29 cellular contexts compared by ENCODE assay signal in genomic region chr3:30989266-30989799, GRCh38.
DNase-seq lines count a peak whose midpoint lies in the region; ATAC-seq, FAIRE-seq and TF ChIP-seq lines count a peak whose summit lies in the region.
"Had no signal": no experiment of that assay in that cellular context is flagged by ENCODE, and none has a peak within 500 bp of the region (broad histone marks: within the 10 kb centered on the region; RNA-seq: fewer than 3 reads in every experiment).

No MANE protein-coding gene starts in this region.

- no peak overlapping the region for H2BK15ac ChIP-seq in H1 (ENCODE audit: low read length)

- peaks cover 22% of the 10 kb centered on the region for H3K4me1 Mint-ChIP-seq in type B pancreatic cell (ENCODE audit: unreplicated experiment)
- H3K4me1 Mint-ChIP-seq: CD4-positive, CD25-positive, alpha-beta regulatory T cell had no signal

- H2AFZ ChIP-seq in H1 (ENCODE audit: low read length) (peak overlapping the region; percentile 30; the same call in 1 of the 2 replicates), MM.1S (ENCODE audit: low read length) (no peak overlapping the region)

- H3K36me3 Mint-ChIP-seq in type B pancreatic cell = no peaks in the 10 kb centered on the region
- H3K36me3 Mint-ChIP-seq: CD4-positive, CD25-positive, alpha-beta regulatory T cell had no signal

- H3K23ac ChIP-seq in H1 (ENCODE audit: insufficient read length) = no peak overlapping the region

- no peaks in the 10 kb centered on the region for H3K9me2 ChIP-seq in MM.1S (replicated peaks; ENCODE audit: insufficient read depth, low read length)

- DNase-seq in NCI-H1092 treated with DMSO at 0.1 percent for 48 hours (lab: John Stamatoyannopoulos, UW) (peak; percentile 26), NCI-H1092 (lab: John Stamatoyannopoulos, UW) (no peak), NCI-H774 (lab: John Stamatoyannopoulos, UW) (peak; percentile 47), H1 (ENCODE audit: low read depth in 1 of 2, low spot score in 2 of 2) (no peak), type B pancreatic cell (ENCODE audit: extremely low spot score, unreplicated experiment) (no peak), MM.1S (no peak), aorta (no peak)
- DNase-seq: activated CD4-positive, alpha-beta T cell treated with anti-CD3 and anti-CD28 coated beads for 48 hours; activated gamma-delta T cell; activated T-cell treated with anti-CD3 and anti-CD28 coated beads, Interleukin-2, amount 50 U/mL, for 1 hour; CD4-positive, CD25-positive, alpha-beta regulatory T cell; glutamatergic neuron; KBM-7; left lung; mesenchymal stem cell; MG63; NCI-H1436 treated with DMSO at 0.1 percent for 48 hours; NCI-H526; nucleus accumbens; psoas muscle had no signal

- H3K79me2 ChIP-seq in H1 (ENCODE audit: control insufficient read depth in 1 of 2, insufficient read depth in 2 of 2, low read length in 2 of 2) = no peaks in the 10 kb centered on the region
- no peaks in the 10 kb centered on the region for H3K79me2 ChIP-seq in MM.1S (ENCODE audit: low read length)

- no peaks in the 10 kb centered on the region for H3K23me2 ChIP-seq in H1 (ENCODE audit: low read depth, low read length)

- H3K9ac ChIP-seq in H1 (replicated peaks in 1 of 4; ENCODE audit: extremely low read depth in 1 of 4, low read depth in 3 of 4, low read length in 3 of 4) = no peak overlapping the region
- no peak overlapping the region for H3K9ac ChIP-seq in MM.1S (ENCODE audit: low read length)

- H2BK120ac ChIP-seq in H1 (replicated peaks; ENCODE audit: low read depth, low read length) = no peak overlapping the region

- no peak overlapping the region for H3K18ac ChIP-seq in H1 (ENCODE audit: extremely low read depth, low read length)

- no peak overlapping the region for H2BK5ac ChIP-seq in H1 (ENCODE audit: low read depth, low read length)

- H3K56ac ChIP-seq in H1 (replicated peaks; ENCODE audit: insufficient read length, low read depth, low read length) = no peak overlapping the region

- H3K14ac ChIP-seq in H1 (ENCODE audit: insufficient read length) = no peak overlapping the region

- H3K27me3 ChIP-seq in H1 (replicated peaks in 1 of 4; ENCODE audit: control insufficient read depth in 3 of 4, extremely low read depth in 1 of 4, insufficient read depth in 3 of 4, low read length in 3 of 4) = no peaks in the 10 kb centered on the region
- no peaks in the 10 kb centered on the region for H3K27me3 ChIP-seq in MM.1S (replicated peaks; ENCODE audit: insufficient read depth, low read length)
- no peaks in the 10 kb centered on the region for H3K27me3 ChIP-seq in aorta (ENCODE audit: control insufficient read depth in 1 of 2, insufficient read depth in 2 of 2, low read length in 1 of 2)
- H3K27me3 ChIP-seq: left lung, MG63, vagina had no signal

- peak overlapping the region; percentile 0 for H3K27ac Mint-ChIP-seq in type B pancreatic cell
- H3K27ac Mint-ChIP-seq: CD4-positive, CD25-positive, alpha-beta regulatory T cell; stimulated activated naive CD8-positive, alpha-beta T cell treated with anti-CD3 and anti-CD28 coated beads, Interleukin-15, Interleukin-2, amounts not matched to agents 100 ng/mL and 50 ng/mL, for 24 hours had no signal

- H2BK20ac ChIP-seq in H1 (ENCODE audit: low read length) = no peak overlapping the region

- H3K9me3 ChIP-seq in H1 (ENCODE audit: insufficient read depth in 2 of 2, low read depth in 1 of 2, low read length in 1 of 2) = no peaks in the 10 kb centered on the region
- no peaks in the 10 kb centered on the region for H3K9me3 ChIP-seq in MM.1S (replicated peaks; ENCODE audit: insufficient read depth, low read length)
- no peaks in the 10 kb centered on the region for H3K9me3 ChIP-seq in aorta (ENCODE audit: control insufficient read depth, low read length)
- H3K9me3 ChIP-seq: left lung, MG63, thoracic aorta, vagina had no signal

- TF ChIP-seq EP300 in H1 (IDR thresholded peaks at IDR 0.05; ENCODE audit: borderline replicate concordance in 1 of 2, low read depth in 2 of 2, low read length in 2 of 2) = no peak

- intact Hi-C loops in aorta (cut with DNase I) = no loop called here

- no peak overlapping the region for H4K8ac ChIP-seq in H1 (ENCODE audit: extremely low read depth, insufficient read depth, low read length)

- no peaks in the 10 kb centered on the region for H3K79me1 ChIP-seq in H1 (ENCODE audit: low read depth, low read length)

- no peak overlapping the region for H3K27ac ChIP-seq in H1 (ENCODE audit: low read depth, low read length)
- no peak overlapping the region for H3K27ac ChIP-seq in MM.1S (ENCODE audit: low read length)
- H3K27ac ChIP-seq in aorta (ENCODE audit: low read depth in 1 of 2, low read length in 2 of 2) = no peak overlapping the region
- H3K27ac ChIP-seq: 22Rv1, left lung, psoas muscle, thoracic aorta, vagina, VCaP had no signal

- TF ChIP-seq POLR2A in H1 (IDR thresholded peaks at IDR 0.05; ENCODE audit: control extremely low read depth in 1 of 2, low read depth in 2 of 2, low read length in 2 of 2) = no peak

- no peak for ATAC-seq in HG03378 (IDR thresholded peaks at IDR 0.05; ENCODE audit: unreplicated experiment)
- no peak for ATAC-seq in aorta (ENCODE audit: low FRiP score)
- ATAC-seq: left lung, psoas muscle had no signal

- no peak for TF ChIP-seq RAD21 in H1 (IDR thresholded peaks at IDR 0.05 in 1 of 2, conservative IDR thresholded peaks at IDR 0.05 in 1 of 2; ENCODE audit: low read depth in 2 of 2, low read length in 2 of 2)

- FAIRE-seq in H1 (lab: Jason Lieb, UNC) = no peak
- FAIRE-seq: endothelial cell of umbilical vein, HTR-8/SVneo, islet of Langerhans had no signal

- H4K5ac ChIP-seq in H1 (ENCODE audit: insufficient read length, low read depth, low read length) = no peak overlapping the region

- no peak overlapping the region for H2BK12ac ChIP-seq in H1 (ENCODE audit: low read depth, low read length)

- H3K4ac ChIP-seq in H1 (replicated peaks; ENCODE audit: insufficient read length, low read depth, low read length) = no peak overlapping the region

- H3K4me2 ChIP-seq in H1 (ENCODE audit: insufficient read depth in 1 of 2, low read depth in 2 of 2, low read length in 2 of 2) (no peak overlapping the region), MM.1S (ENCODE audit: low read depth, low read length) (no peak overlapping the region)

- 88% methylated on average over 1 of the region's 1 CpG; no CpG with 5 or more reads in 1 of the 2 experiments for WGBS in H1 (ENCODE audit: extremely low coverage in 1 of 2, insufficient coverage in 1 of 2, insufficient read length in 1 of 2, insufficient replicate concordance in 2 of 2, low coverage in 1 of 2, low lambda C conversion rate in 2 of 2, missing lambda C conversion rate in 1 of 2), 2 experiments
- WGBS in aorta, 2 donors = 95 to 98% methylated on average over 1 of the region's 1 CpG

- H4K91ac ChIP-seq in H1 (replicated peaks; ENCODE audit: insufficient read length, low read length) = no peak overlapping the region

- H3K27me3 Mint-ChIP-seq in type B pancreatic cell = no peaks in the 10 kb centered on the region

- no peak for TF ChIP-seq CTCF in H1 (IDR thresholded peaks at IDR 0.05; ENCODE audit: control extremely low read depth in 1 of 3, insufficient read depth in 1 of 3, low read depth in 1 of 3, low read length in 3 of 3)
- no peak for TF ChIP-seq CTCF in type B pancreatic cell (conservative IDR thresholded peaks at IDR 0.05)
- TF ChIP-seq CTCF in MM.1S (IDR thresholded peaks at IDR 0.05; ENCODE audit: low read length) = no peak

- H3K36me3 ChIP-seq in H1 (ENCODE audit: control insufficient read depth in 2 of 4, insufficient read depth in 4 of 4, low read length in 3 of 4) = no peaks in the 10 kb centered on the region
- no peaks in the 10 kb centered on the region for H3K36me3 ChIP-seq in MM.1S (replicated peaks; ENCODE audit: insufficient read depth, low read length)
- no peaks in the 10 kb centered on the region for H3K36me3 ChIP-seq in aorta (ENCODE audit: control insufficient read depth in 1 of 2, insufficient read depth in 2 of 2, low read length in 1 of 2)
- H3K36me3 ChIP-seq: left lung, MG63, thoracic aorta, vagina had no signal

- H3K4me3 ChIP-seq in H1 (ENCODE audit: extremely low read depth in 1 of 4, insufficient read depth in 2 of 4, low read depth in 3 of 4, low read length in 4 of 4) (no peak overlapping the region), MM.1S (ENCODE audit: low read length) (no peak overlapping the region), aorta (ENCODE audit: low read length in 2 of 2) (no peak overlapping the region)
- H3K4me3 ChIP-seq: left lung, MG63, psoas muscle, thoracic aorta, vagina had no signal

- H3F3A ChIP-seq in MM.1S (ENCODE audit: insufficient read depth, low read length) = no peaks in the 10 kb centered on the region

- CTCF ChIA-PET in H1 (lab: Charles Lee; ENCODE audit: partially characterized antibody) = interaction anchor here (1.0 kb wide), 1 partner anchor 18 kb away, joined by 4 read pairs; no protein-coding TSS in a partner anchor

- POLR2A ChIA-PET in H1 (lab: Charles Lee; ENCODE audit: partially characterized antibody) = no interaction called here

- H2AK5ac ChIP-seq in H1 (ENCODE audit: low read depth, low read length) = no peak overlapping the region

- H4K20me1 ChIP-seq in H1 (replicated peaks in 1 of 2; ENCODE audit: control insufficient read depth in 1 of 2, insufficient read depth in 2 of 2, low read length in 2 of 2) (no peaks in the 10 kb centered on the region), MM.1S (ENCODE audit: insufficient read depth, low read length) (no peaks in the 10 kb centered on the region)

- H3K4me3 Mint-ChIP-seq in type B pancreatic cell = no peak overlapping the region
- H3K4me3 Mint-ChIP-seq: CD4-positive, CD25-positive, alpha-beta regulatory T cell; stimulated activated naive CD8-positive, alpha-beta T cell treated with anti-CD3 and anti-CD28 coated beads, Interleukin-15, Interleukin-2, amounts not matched to agents 100 ng/mL and 50 ng/mL, for 24 hours had no signal

- no peaks in the 10 kb centered on the region for H3K4me1 ChIP-seq in H1 (replicated peaks in 1 of 4; ENCODE audit: control insufficient read depth in 3 of 4, insufficient read depth in 4 of 4, low read length in 3 of 4)
- no peaks in the 10 kb centered on the region for H3K4me1 ChIP-seq in MM.1S (ENCODE audit: low read length)
- H3K4me1 ChIP-seq in aorta (ENCODE audit: control insufficient read depth in 1 of 2, insufficient read depth in 2 of 2, low read length in 2 of 2) = no peaks in the 10 kb centered on the region
- H3K4me1 ChIP-seq: left lung, psoas muscle had no signal

- H3K9me3 Mint-ChIP-seq in type B pancreatic cell = no peaks in the 10 kb centered on the region
- H3K9me3 Mint-ChIP-seq: stimulated activated naive CD8-positive, alpha-beta T cell treated with anti-CD3 and anti-CD28 coated beads, Interleukin-15, Interleukin-2, amounts not matched to agents 100 ng/mL and 50 ng/mL, for 24 hours had no signal

TF ChIP-seq in H1, 55 proteins besides CTCF, POLR2A, EP300 and RAD21 (continues in another document):
- no peak for TF ChIP-seq FOSL1 (IDR thresholded peaks at IDR 0.05; ENCODE audit: insufficient read depth, low read depth, low read length)
- TF ChIP-seq BRCA1 (IDR thresholded peaks at IDR 0.05; ENCODE audit: low read depth, low read length) = no peak
- TF ChIP-seq SAP30 (IDR thresholded peaks at IDR 0.05; ENCODE audit: insufficient read depth, insufficient replicate concordance, low read length) = no peak
- TF ChIP-seq HDAC2 (IDR thresholded peaks at IDR 0.05; ENCODE audit: borderline replicate concordance in 1 of 2, low read depth in 2 of 2, low read length in 2 of 2) = no peak
- TF ChIP-seq SIN3A (conservative IDR thresholded peaks at IDR 0.05 in 1 of 2, IDR thresholded peaks at IDR 0.05 in 1 of 2; ENCODE audit: low read depth in 1 of 2, low read length in 2 of 2) = no peak

Comparison
In these comparisons a context has a peak if more than half of its experiments do, and no peak if none do; other contexts are left out.
1. DNase-seq: peak in NCI-H1092 treated with DMSO at 0.1 percent for 48 hours (single experiment) and NCI-H774 (single experiment); none in NCI-H1092 (single experiment), H1 (0 of 2), type B pancreatic cell (single experiment), MM.1S (single experiment) and aorta (0 of 2).